Comparison of ENCODE assay signal across 15 cellular contexts in genomic region chr4:145507636-145508035, GRCh38. TPM values are rescaled to one million over a fixed set of nuclear protein-coding genes. Genes with fewer than 3 reads are reported as not detected.
A peak's percentile ranks its signal among the peaks of the same experiment; 100 is the strongest.
DNase-seq lines count a peak whose midpoint lies in the region; TF ChIP-seq lines count a peak whose summit lies in the region.
"Had no signal": no experiment of that assay in that cellular context is flagged by ENCODE, and none has a peak within 500 bp of the region (broad histone marks: within the 10 kb centered on the region; RNA-seq: fewer than 3 reads in every experiment).

No MANE protein-coding gene starts in this region.

- H4K20me1 ChIP-seq in MM.1S (ENCODE audit: insufficient read depth, low read length) = no peaks in the 10 kb centered on the region
- no peaks in the 10 kb centered on the region for H4K20me1 ChIP-seq in neural progenitor cell (ENCODE audit: low read depth)

- H3F3A ChIP-seq in MM.1S (ENCODE audit: insufficient read depth, low read length) = no peaks in the 10 kb centered on the region
- no peaks in the 10 kb centered on the region for H3F3A ChIP-seq in neural progenitor cell (ENCODE audit: low read depth)

- H2AFZ ChIP-seq in MM.1S (ENCODE audit: low read length) = no peak overlapping the region
- H2AFZ ChIP-seq in neural progenitor cell (replicated peaks) = no peak overlapping the region

- H3K27ac Mint-ChIP-seq in neural progenitor cell = no peak overlapping the region
- H3K27ac Mint-ChIP-seq: B cell; effector memory CD8-positive, alpha-beta T cell; naive B cell had no signal

- H3K9me3 ChIP-seq in MM.1S (replicated peaks; ENCODE audit: insufficient read depth, low read length) (0 out of 2 replicates have a peak, but pooled peaks cover 4% of the 10 kb centered on the region), mesodermal cell (ENCODE audit: control insufficient read depth, low read length) (peaks cover 12% of the 10 kb centered on the region), neural progenitor cell (ENCODE audit: low read depth) (no peaks in the 10 kb centered on the region)

- peaks cover 2% of the 10 kb centered on the region for H3K27me3 Mint-ChIP-seq in neural progenitor cell (ENCODE audit: insufficient read depth, low read depth)

- no peak overlapping the region for H3K4me3 ChIP-seq in MM.1S (ENCODE audit: low read length)
- H3K4me3 ChIP-seq in choroid plexus epithelial cell (ENCODE audit: low read depth, low read length) = no peak overlapping the region
- no peak overlapping the region for H3K4me3 ChIP-seq in mesodermal cell (ENCODE audit: extremely low read depth, insufficient read depth, low read length, poor library complexity, severe bottlenecking)
- H3K4me3 ChIP-seq in neural progenitor cell = no peak overlapping the region

- no peaks in the 10 kb centered on the region for H3K4me1 Mint-ChIP-seq in neural progenitor cell

- H3K4me1 ChIP-seq in MM.1S (ENCODE audit: low read length) (peaks cover 8% of the 10 kb centered on the region), mesodermal cell (ENCODE audit: control insufficient read depth, insufficient read depth, low read length, poor library complexity, severe bottlenecking) (peaks cover 12% of the 10 kb centered on the region), neural progenitor cell (peaks cover 3% of the 10 kb centered on the region)

- H3K9ac ChIP-seq in MM.1S (ENCODE audit: low read length) (no peak overlapping the region), neural progenitor cell (no peak overlapping the region)

- peaks cover 20% of the 10 kb centered on the region for H3K9me3 Mint-ChIP-seq in neural progenitor cell

- no peak overlapping the region for H3K4me3 Mint-ChIP-seq in neural progenitor cell
- H3K4me3 Mint-ChIP-seq: B cell; effector memory CD8-positive, alpha-beta T cell; naive B cell had no signal

- DNase-seq in EH (ENCODE audit: low read depth) (peak; percentile 44), MM.1S (peak; percentile 14), choroid plexus epithelial cell (ENCODE audit: low read depth) (peak; percentile 59), GM20000 (ENCODE audit: low spot score) (no peak), DMS153 treated with DMSO at 0.1 percent for 48 hours (lab: John Stamatoyannopoulos, UW; ENCODE audit: unreplicated experiment) (no peak), neural progenitor cell (ENCODE audit: low spot score) (no peak), posterior cingulate gyrus (no peak)
- DNase-seq: effector memory CD8-positive, alpha-beta T cell; KG1; naive B cell; NCI-H2171; stimulated activated CD4-positive, alpha-beta T cell treated with anti-CD3 and anti-CD28 coated beads, Interleukin-12 subunit alpha, Interleukin-12 subunit beta, amount 100 ng/mL, for 4 hours; T-helper 9 cell had no signal

- peaks cover 48% of the 10 kb centered on the region for H3K79me2 ChIP-seq in MM.1S (ENCODE audit: low read length)
- H3K79me2 ChIP-seq in neural progenitor cell (ENCODE audit: low read depth) = peaks cover 98% of the 10 kb centered on the region

- WGBS in mesodermal cell (ENCODE audit: insufficient coverage in 2 of 2), 2 experiments = no CpG with 5 or more reads among the region's 1 CpG

- intact Hi-C loops in posterior cingulate gyrus (cut with DNase I) = no loop called here

- H3K27ac ChIP-seq in MM.1S (ENCODE audit: low read length) = no peak overlapping the region
- H3K27ac ChIP-seq in mesodermal cell (ENCODE audit: low read depth, low read length, severe bottlenecking) = peak overlapping the region; percentile 13
- no peak overlapping the region for H3K27ac ChIP-seq in neural progenitor cell

- TF ChIP-seq CTCF in MM.1S (IDR thresholded peaks at IDR 0.05; ENCODE audit: low read length) (no peak), choroid plexus epithelial cell (conservative IDR thresholded peaks at IDR 0.05; ENCODE audit: low read depth, low read length) (no peak), GM20000 (IDR thresholded peaks at IDR 0.05; ENCODE audit: extremely low read depth, missing control alignments) (no peak), neural progenitor cell (IDR thresholded peaks at IDR 0.05) (no peak)

- peak overlapping the region; percentile 40; the same call in 1 of the 2 replicates for H3K4me2 ChIP-seq in MM.1S (ENCODE audit: low read depth, low read length)
- no peak overlapping the region for H3K4me2 ChIP-seq in neural progenitor cell

- no peaks in the 10 kb centered on the region for H3K9me2 ChIP-seq in MM.1S (replicated peaks; ENCODE audit: insufficient read depth, low read length)

- H3K27me3 ChIP-seq in MM.1S (replicated peaks; ENCODE audit: insufficient read depth, low read length) (no peaks in the 10 kb centered on the region), neural progenitor cell (no peaks in the 10 kb centered on the region)

- H3K36me3 ChIP-seq in MM.1S (replicated peaks; ENCODE audit: insufficient read depth, low read length) (no peaks in the 10 kb centered on the region), mesodermal cell (ENCODE audit: control insufficient read depth, insufficient read depth, low read length) (no peaks in the 10 kb centered on the region), neural progenitor cell (no peaks in the 10 kb centered on the region)

- H3K36me3 Mint-ChIP-seq in neural progenitor cell = peaks cover 20% of the 10 kb centered on the region

RNA-seq across cellular contexts. Expression of gene SMAD1, which starts 26.0 kb away (rescaled TPM):
- 21.1 TPM for polyA plus RNA-seq in mesodermal cell (2013, experiment 1 of 2)
- polyA plus RNA-seq in mesodermal cell (2013, experiment 2 of 2) = 22.5 TPM
- 31.6 and 44.3 TPM in 2 replicates for total RNA-seq in neural progenitor cell (ENCODE audit: low replicate concordance)
- total RNA-seq: B cell had no signal

Comparison
In these comparisons a context has a peak if more than half of its experiments do, and no peak if none do; other contexts are left out.
1. DNase-seq: peak in EH (single experiment), MM.1S (single experiment) and choroid plexus epithelial cell (single experiment); none in GM20000 (single experiment), DMS153 treated with DMSO at 0.1 percent for 48 hours (single experiment), neural progenitor cell (single experiment) and posterior cingulate gyrus (0 of 10).